ENCODE assay signal across 24 cellular contexts in the genomic region with DNA sequence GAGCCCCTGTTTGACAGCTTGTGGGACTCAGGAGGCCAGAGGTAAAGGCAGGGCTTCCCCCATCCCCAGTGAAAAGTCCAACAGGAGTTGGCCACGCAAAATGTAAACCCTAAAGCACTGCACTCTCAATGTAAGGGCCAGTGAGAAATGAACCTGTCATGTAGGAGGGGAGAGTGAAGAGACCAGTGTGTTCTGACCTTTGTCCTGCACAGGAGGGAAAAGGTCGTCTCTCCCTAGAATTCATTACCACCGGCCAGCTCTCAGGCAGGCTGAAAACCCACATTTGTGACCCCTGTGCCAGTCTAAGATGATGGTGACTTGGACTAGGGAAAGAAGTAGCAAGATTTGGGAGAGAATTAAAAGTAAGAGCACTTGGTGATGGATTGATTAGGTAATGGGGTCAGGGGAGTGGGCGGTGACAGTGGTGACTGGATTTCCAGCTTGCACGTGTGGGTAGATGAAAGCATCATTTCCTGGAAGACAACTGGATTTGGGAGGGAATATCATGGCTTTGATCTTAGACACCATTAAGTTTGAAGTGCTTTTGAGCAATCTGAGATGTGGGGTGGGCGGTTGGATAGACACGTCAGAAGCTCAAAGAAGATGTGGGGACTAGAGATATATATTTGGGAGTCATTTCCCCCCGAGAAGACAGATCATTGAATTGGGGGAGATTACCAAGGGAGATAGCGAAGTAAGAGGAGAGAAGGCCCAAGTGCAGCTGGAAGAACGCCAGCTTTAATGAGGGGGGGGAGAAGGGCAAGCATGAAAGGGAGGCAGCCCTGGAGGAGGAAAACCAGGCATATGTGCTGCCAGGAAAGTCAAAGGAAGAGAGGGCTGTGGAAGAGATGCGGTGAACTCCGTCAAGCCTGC.
DNase-seq lines count a peak whose midpoint lies in the region; ATAC-seq, FAIRE-seq and TF ChIP-seq lines count a peak whose summit lies in the region.
"Had no signal": no experiment of that assay in that cellular context is flagged by ENCODE, and none has a peak within 500 bp of the region (broad histone marks: within the 10 kb centered on the region; RNA-seq: fewer than 3 reads in every experiment).

No MANE protein-coding gene starts in this region.

- TF ChIP-seq POLR2A in uterus (IDR thresholded peaks at IDR 0.05), result no peak

- no peaks in the 10 kb centered on the region for H3K9me3 Mint-ChIP-seq in activated CD4-positive, alpha-beta T cell treated with anti-CD3 and anti-CD28 coated beads, Interleukin-2, amount 10 ng/mL, durations not matched to agents 24 days and 14 days
- H3K9me3 Mint-ChIP-seq: CD4-positive, alpha-beta memory T cell; GM23338; H9 had no signal

- H3K36me3 ChIP-seq in kidney (ENCODE audit: control insufficient read depth in 1 of 2, insufficient read depth in 2 of 2, low read length in 2 of 2) (no peaks in the 10 kb centered on the region), uterus (no peaks in the 10 kb centered on the region)

- ATAC-seq in HG02798 (IDR thresholded peaks at IDR 0.05; ENCODE audit: poor library complexity, unreplicated experiment) (no peak), esophagus mucosa (no peak)
- ATAC-seq: GM23338 had no signal

- no peaks in the 10 kb centered on the region for H3K36me3 Mint-ChIP-seq in activated CD4-positive, alpha-beta T cell treated with anti-CD3 and anti-CD28 coated beads, Interleukin-2, amount 10 ng/mL, durations not matched to agents 24 days and 14 days (ENCODE audit: low read depth)
- H3K36me3 Mint-ChIP-seq: CD4-positive, alpha-beta memory T cell had no signal

- no peaks in the 10 kb centered on the region for H3K27me3 ChIP-seq in uterus

- H3K4me1 Mint-ChIP-seq in activated CD4-positive, alpha-beta T cell treated with anti-CD3 and anti-CD28 coated beads, Interleukin-2, amount 10 ng/mL, durations not matched to agents 24 days and 14 days, result no peaks in the 10 kb centered on the region
- H3K4me1 Mint-ChIP-seq: CD4-positive, alpha-beta memory T cell; GM23338 had no signal

- H3K9me3 ChIP-seq in kidney (ENCODE audit: control insufficient read depth in 1 of 2, low read length in 2 of 2) (no peaks in the 10 kb centered on the region), uterus (no peaks in the 10 kb centered on the region)

- H3K4me3 Mint-ChIP-seq in activated CD4-positive, alpha-beta T cell treated with anti-CD3 and anti-CD28 coated beads, Interleukin-2, amount 10 ng/mL, durations not matched to agents 24 days and 14 days, result no peak overlapping the region
- H3K4me3 Mint-ChIP-seq: CD4-positive, alpha-beta memory T cell; GM23338; H9; HFFc6 had no signal

- intact Hi-C loops in activated CD4-positive, alpha-beta T cell treated with anti-CD3 and anti-CD28 coated beads, Interleukin-2, amount 10 ng/mL, durations not matched to agents 24 days and 14 days (cut with micrococcal nuclease), result no loop called here
- intact Hi-C loops in kidney (cut with DNase I) (no loop called here), uterus (cut with DNase I; ENCODE audit: low total_unique reads) (no loop called here)

- H3K9ac ChIP-seq in kidney (ENCODE audit: low read length in 2 of 2), result no peak overlapping the region

- H3K4me1 ChIP-seq in kidney (ENCODE audit: control insufficient read depth in 1 of 2, insufficient read depth in 1 of 2, low read depth in 1 of 2, low read length in 2 of 2) (no peaks in the 10 kb centered on the region), uterus (no peaks in the 10 kb centered on the region)

- FAIRE-seq in HTR-8/SVneo (lab: Jason Lieb, UNC) (peak; percentile 26), kidney (lab: Jason Lieb, UNC) (no peak)
- FAIRE-seq: A204.1, GM18507, RCC 7860 had no signal

- no peak overlapping the region for H3K27ac Mint-ChIP-seq in activated CD4-positive, alpha-beta T cell treated with anti-CD3 and anti-CD28 coated beads, Interleukin-2, amount 10 ng/mL, durations not matched to agents 24 days and 14 days
- H3K27ac Mint-ChIP-seq: CD4-positive, alpha-beta memory T cell; GM23338; H9; HFFc6 had no signal

- H3K4me3 ChIP-seq in kidney (ENCODE audit: low read length in 2 of 2), result no peak overlapping the region
- no peak overlapping the region for H3K4me3 ChIP-seq in uterus
- H3K4me3 ChIP-seq: GM23338 had no signal

- no peaks in the 10 kb centered on the region for H3K27me3 Mint-ChIP-seq in activated CD4-positive, alpha-beta T cell treated with anti-CD3 and anti-CD28 coated beads, Interleukin-2, amount 10 ng/mL, durations not matched to agents 24 days and 14 days

- TF ChIP-seq CTCF in kidney (IDR thresholded peaks at IDR 0.05; ENCODE audit: borderline replicate concordance, extremely low read depth, insufficient read depth), result no peak
- no peak for TF ChIP-seq CTCF in uterus (IDR thresholded peaks at IDR 0.05)

- H3K27ac ChIP-seq in kidney (ENCODE audit: low read depth in 2 of 2, low read length in 2 of 2) (no peak overlapping the region), uterus (no peak overlapping the region)

- DNase-seq in activated CD4-positive, alpha-beta T cell treated with anti-CD3 and anti-CD28 coated beads for 48 hours, result peak; percentile 18
- no peak for DNase-seq in activated CD4-positive, alpha-beta T cell treated with anti-CD3 and anti-CD28 coated beads, Interleukin-2, amount 10 ng/mL, durations not matched to agents 24 days and 14 days
- DNase-seq in HTR-8/SVneo (ENCODE audit: insufficient read length, low spot score) (no peak), kidney (peak; percentile 9), uterus (peak; percentile 40 to 74)
- DNase-seq: AML-193; C1 segment of cervical spinal cord; CD4-positive, alpha-beta memory T cell; COR-L47; DMS53; H9; HFFc6; NCI-H1048; NCI-H1417; NCI-H1694 treated with DMSO at 0.1 percent for 48 hours; NCI-H2081; NCI-H345; NCI-H510A treated with DMSO at 0.1 percent for 48 hours had no signal

Comparison
In these comparisons a context has a peak if more than half of its experiments do, and no peak if none do; other contexts are left out.
1. DNase-seq: peak in activated CD4-positive, alpha-beta T cell treated with anti-CD3 and anti-CD28 coated beads for 48 hours (single experiment), kidney (single experiment) and uterus (2 of 2); none in activated CD4-positive, alpha-beta T cell treated with anti-CD3 and anti-CD28 coated beads, Interleukin-2, amount 10 ng/mL, durations not matched to agents 24 days and 14 days (single experiment) and HTR-8/SVneo (single experiment).